In the genomic region with DNA sequence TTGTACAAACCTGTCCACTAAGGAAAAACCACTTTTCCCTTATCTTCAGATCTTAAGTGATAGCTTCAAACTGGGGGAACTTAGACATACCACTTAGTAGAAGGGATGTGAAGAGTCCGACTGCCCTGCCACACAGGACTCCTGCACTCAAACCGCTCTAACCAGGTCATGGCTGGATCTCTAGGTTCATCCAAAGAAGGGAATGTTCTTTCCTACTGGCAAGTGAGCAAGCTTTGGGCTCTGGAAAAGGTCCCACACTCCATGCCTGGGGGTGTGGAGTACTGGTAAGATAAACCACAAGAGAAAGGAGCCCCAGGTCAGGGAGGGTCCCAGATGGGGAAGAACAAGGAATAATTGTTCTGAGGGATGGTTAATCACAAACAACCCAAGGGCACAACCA, we compare ENCODE assay signal across 18 cellular contexts.
"Had no signal": no experiment of that assay in that cellular context is flagged by ENCODE, and none has a peak within 500 bp of the region (broad histone marks: within the 10 kb centered on the region; RNA-seq: fewer than 3 reads in every experiment).

No MANE protein-coding gene starts in this region.

- H3K4me1 Mint-ChIP-seq: immature natural killer cell had no signal

- H3K27ac Mint-ChIP-seq: immature natural killer cell; natural killer cell treated with Interleukin-12 subunit alpha and Interleukin-12 subunit beta and Interleukin-15 and Interleukin-18, amount 100 ng/mL, for 72 hours; neural progenitor cell had no signal

- DNase-seq: effector memory CD4-positive, alpha-beta T cell; gastrocnemius medialis; glutamatergic neuron; immature natural killer cell; mesenchymal stem cell; midbrain; nucleus accumbens; right cardiac atrium; small intestine; stimulated activated CD4-positive, alpha-beta T cell treated with anti-CD3 and anti-CD28 coated beads, Interleukin-2, amount 100 ng/mL, for 48 hours; stimulated activated naive CD4-positive, alpha-beta T cell treated with Interleukin-2 at 50 U/mL for 16 hours; tibial artery had no signal

- ATAC-seq: esophagus mucosa; natural killer cell treated with Interleukin-12 subunit alpha and Interleukin-12 subunit beta and Interleukin-15 and Interleukin-18, amount 100 ng/mL, for 72 hours had no signal

- H3K27ac ChIP-seq: gastrocnemius medialis, neural progenitor cell, ovary, suprapubic skin, tibial artery had no signal

- H3K9me3 ChIP-seq: gastrocnemius medialis, ovary, suprapubic skin, tibial artery had no signal

- H3K4me2 ChIP-seq: neural progenitor cell had no signal

- H3K4me3 ChIP-seq: gastrocnemius medialis, lung, neural progenitor cell, ovary, suprapubic skin, tibial artery had no signal

- H3K27me3 ChIP-seq: gastrocnemius medialis, neural progenitor cell, ovary, suprapubic skin, tibial artery had no signal

- H3K9ac ChIP-seq: neural progenitor cell had no signal

- H3K36me3 Mint-ChIP-seq: immature natural killer cell; natural killer cell treated with Interleukin-12 subunit alpha and Interleukin-12 subunit beta and Interleukin-15 and Interleukin-18, amount 100 ng/mL, for 72 hours had no signal

- H3K4me3 Mint-ChIP-seq: immature natural killer cell; natural killer cell treated with Interleukin-12 subunit alpha and Interleukin-12 subunit beta and Interleukin-15 and Interleukin-18, amount 100 ng/mL, for 72 hours; neural progenitor cell had no signal

- H3K9me3 Mint-ChIP-seq: immature natural killer cell; natural killer cell treated with Interleukin-12 subunit alpha and Interleukin-12 subunit beta and Interleukin-15 and Interleukin-18, amount 100 ng/mL, for 72 hours had no signal

- H3K36me3 ChIP-seq: gastrocnemius medialis, neural progenitor cell, ovary, suprapubic skin, tibial artery had no signal

- H3K4me1 ChIP-seq: suprapubic skin, tibial artery had no signal
